In the genomic region with DNA sequence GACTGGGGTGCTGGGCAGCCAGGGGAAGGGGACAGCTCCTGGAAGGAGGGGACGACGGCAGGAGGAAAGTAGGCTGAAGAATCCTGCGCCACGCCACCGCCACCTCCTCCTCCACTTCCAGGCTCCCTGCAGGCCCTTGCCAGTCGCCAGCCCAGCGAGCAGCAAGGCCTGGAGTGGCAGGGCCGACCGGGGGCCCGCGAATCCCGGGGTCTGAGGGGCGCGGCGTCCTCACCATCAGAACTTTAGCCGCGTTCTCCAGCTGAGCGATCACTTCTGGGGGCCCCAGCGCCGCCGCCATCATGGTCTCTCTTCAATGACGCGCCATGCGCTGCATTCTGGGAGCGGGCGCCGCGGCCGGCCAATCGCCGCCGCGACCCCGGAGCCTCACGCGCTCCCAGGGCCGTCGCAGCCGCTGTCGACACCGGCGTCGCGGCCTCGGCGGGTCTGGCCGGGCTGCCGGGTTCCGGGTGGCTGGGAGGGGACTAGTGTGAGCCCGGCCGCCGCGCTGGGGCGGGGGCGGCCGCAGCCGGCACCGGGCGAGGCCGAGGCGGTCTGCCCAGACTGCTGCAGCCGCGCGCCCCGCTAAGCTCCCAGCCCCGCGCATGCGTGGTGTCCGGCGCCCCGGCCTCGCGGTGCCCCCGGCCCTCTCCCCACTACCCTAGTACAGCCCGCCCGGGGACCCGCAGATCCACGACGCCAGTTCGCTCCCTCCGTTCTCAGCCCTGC, we compare ENCODE assay signal across 1 cellular context.
TF ChIP-seq lines count a peak whose summit lies in the region.

A gene (minus strand): TSS at position 309 of the 726 bp plus-strand sequence. CDS start 8 bp downstream, at position 301.

TF ChIP-seq in GM12878, 131 proteins besides CTCF, POLR2A, EP300 and RAD21 (continued from another document and continues in another):
- TF ChIP-seq, protein P1, sequence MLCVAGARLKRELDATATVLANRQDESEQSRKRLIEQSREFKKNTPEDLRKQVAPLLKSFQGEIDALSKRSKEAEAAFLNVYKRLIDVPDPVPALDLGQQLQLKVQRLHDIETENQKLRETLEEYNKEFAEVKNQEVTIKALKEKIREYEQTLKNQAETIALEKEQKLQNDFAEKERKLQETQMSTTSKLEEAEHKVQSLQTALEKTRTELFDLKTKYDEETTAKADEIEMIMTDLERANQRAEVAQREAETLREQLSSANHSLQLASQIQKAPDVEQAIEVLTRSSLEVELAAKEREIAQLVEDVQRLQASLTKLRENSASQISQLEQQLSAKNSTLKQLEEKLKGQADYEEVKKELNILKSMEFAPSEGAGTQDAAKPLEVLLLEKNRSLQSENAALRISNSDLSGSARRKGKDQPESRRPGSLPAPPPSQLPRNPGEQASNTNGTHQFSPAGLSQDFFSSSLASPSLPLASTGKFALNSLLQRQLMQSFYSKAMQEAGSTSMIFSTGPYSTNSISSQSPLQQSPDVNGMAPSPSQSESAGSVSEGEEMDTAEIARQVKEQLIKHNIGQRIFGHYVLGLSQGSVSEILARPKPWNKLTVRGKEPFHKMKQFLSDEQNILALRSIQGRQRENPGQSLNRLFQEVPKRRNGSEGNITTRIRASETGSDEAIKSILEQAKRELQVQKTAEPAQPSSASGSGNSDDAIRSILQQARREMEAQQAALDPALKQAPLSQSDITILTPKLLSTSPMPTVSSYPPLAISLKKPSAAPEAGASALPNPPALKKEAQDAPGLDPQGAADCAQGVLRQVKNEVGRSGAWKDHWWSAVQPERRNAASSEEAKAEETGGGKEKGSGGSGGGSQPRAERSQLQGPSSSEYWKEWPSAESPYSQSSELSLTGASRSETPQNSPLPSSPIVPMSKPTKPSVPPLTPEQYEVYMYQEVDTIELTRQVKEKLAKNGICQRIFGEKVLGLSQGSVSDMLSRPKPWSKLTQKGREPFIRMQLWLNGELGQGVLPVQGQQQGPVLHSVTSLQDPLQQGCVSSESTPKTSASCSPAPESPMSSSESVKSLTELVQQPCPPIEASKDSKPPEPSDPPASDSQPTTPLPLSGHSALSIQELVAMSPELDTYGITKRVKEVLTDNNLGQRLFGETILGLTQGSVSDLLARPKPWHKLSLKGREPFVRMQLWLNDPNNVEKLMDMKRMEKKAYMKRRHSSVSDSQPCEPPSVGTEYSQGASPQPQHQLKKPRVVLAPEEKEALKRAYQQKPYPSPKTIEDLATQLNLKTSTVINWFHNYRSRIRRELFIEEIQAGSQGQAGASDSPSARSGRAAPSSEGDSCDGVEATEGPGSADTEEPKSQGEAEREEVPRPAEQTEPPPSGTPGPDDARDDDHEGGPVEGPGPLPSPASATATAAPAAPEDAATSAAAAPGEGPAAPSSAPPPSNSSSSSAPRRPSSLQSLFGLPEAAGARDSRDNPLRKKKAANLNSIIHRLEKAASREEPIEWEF (IDR thresholded peaks at IDR 0.05; ENCODE audit: insufficient replicate concordance, low read depth, low read length), result no peak
- TF ChIP-seq, protein P2, sequence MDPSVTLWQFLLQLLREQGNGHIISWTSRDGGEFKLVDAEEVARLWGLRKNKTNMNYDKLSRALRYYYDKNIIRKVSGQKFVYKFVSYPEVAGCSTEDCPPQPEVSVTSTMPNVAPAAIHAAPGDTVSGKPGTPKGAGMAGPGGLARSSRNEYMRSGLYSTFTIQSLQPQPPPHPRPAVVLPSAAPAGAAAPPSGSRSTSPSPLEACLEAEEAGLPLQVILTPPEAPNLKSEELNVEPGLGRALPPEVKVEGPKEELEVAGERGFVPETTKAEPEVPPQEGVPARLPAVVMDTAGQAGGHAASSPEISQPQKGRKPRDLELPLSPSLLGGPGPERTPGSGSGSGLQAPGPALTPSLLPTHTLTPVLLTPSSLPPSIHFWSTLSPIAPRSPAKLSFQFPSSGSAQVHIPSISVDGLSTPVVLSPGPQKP (IDR thresholded peaks at IDR 0.05; ENCODE audit: low read depth, low read length), result no peak
- TF ChIP-seq ZSCAN29 (IDR thresholded peaks at IDR 0.05) (0 out of 2 replicates have a peak, but pooled peaks have one; percentile 29), ZNF207 (IDR thresholded peaks at IDR 0.05; ENCODE audit: borderline replicate concordance) (no peak), HCFC1 (IDR thresholded peaks at IDR 0.05; ENCODE audit: low read length) (peak; percentile 66), SPI1 (IDR thresholded peaks at IDR 0.05; ENCODE audit: borderline replicate concordance, insufficient read depth, low read depth, low read length) (no peak), RELA (IDR thresholded peaks at IDR 0.05; ENCODE audit: borderline replicate concordance, partially characterized antibody) (peak; percentile 20), BMI1 (IDR thresholded peaks at IDR 0.05; ENCODE audit: borderline replicate concordance) (no peak), POLR2AphosphoS5 (IDR thresholded peaks at IDR 0.05; ENCODE audit: low read length) (peak; percentile 86), MYB (IDR thresholded peaks at IDR 0.05; ENCODE audit: borderline replicate concordance, low read depth, low read length) (no peak), PAX5 (IDR thresholded peaks at IDR 0.05; ENCODE audit: borderline replicate concordance, low read depth, low read length) (no peak), KLF5 (IDR thresholded peaks at IDR 0.05; ENCODE audit: partially characterized antibody) (peak; percentile 76), BRCA1 (IDR thresholded peaks at IDR 0.05; ENCODE audit: low read depth, low read length) (no peak), NRF1 (conservative IDR thresholded peaks at IDR 0.05; ENCODE audit: low read depth, low read length) (peak; percentile 53), YY1 (IDR thresholded peaks at IDR 0.05; ENCODE audit: low read depth, low read length) (peak; percentile 97), RFX5 (IDR thresholded peaks at IDR 0.05; ENCODE audit: low read depth, low read length) (no peak), POU2F2 (IDR thresholded peaks at IDR 0.05; ENCODE audit: borderline replicate concordance, low read depth, low read length) (peak; percentile 54; the same call in 2 of the 3 replicates), NFIC (IDR thresholded peaks at IDR 0.05; ENCODE audit: low read depth, low read length) (no peak), YBX1 (IDR thresholded peaks at IDR 0.05) (no peak), MTA2 (IDR thresholded peaks at IDR 0.05; ENCODE audit: low read depth) (no peak), RB1 (IDR thresholded peaks at IDR 0.05; ENCODE audit: borderline replicate concordance) (peak; percentile 70; the same call in 1 of the 2 replicates), SMC3 (IDR thresholded peaks at IDR 0.05; ENCODE audit: borderline replicate concordance, low read length) (no peak), BCL11A (IDR thresholded peaks at IDR 0.05; ENCODE audit: low read depth, low read length) (no peak), NR2C2 (IDR thresholded peaks at IDR 0.05; ENCODE audit: borderline replicate concordance, control insufficient read depth, insufficient read length, low read depth) (no peak), ZNF217 (IDR thresholded peaks at IDR 0.05) (peak; percentile 80), HDAC2 (IDR thresholded peaks at IDR 0.05) (0 out of 2 replicates have a peak, but pooled peaks have one; percentile 61), NFYA (IDR thresholded peaks at IDR 0.05; ENCODE audit: borderline replicate concordance, low read depth, low read length) (no peak), TARDBP (IDR thresholded peaks at IDR 0.05; ENCODE audit: borderline replicate concordance) (peak; percentile 61), CREM (IDR thresholded peaks at IDR 0.05; ENCODE audit: low read depth) (peak; percentile 98), WRNIP1 (IDR thresholded peaks at IDR 0.05; ENCODE audit: borderline replicate concordance, low read depth, low read length) (no peak), POLR2AphosphoS2 (IDR thresholded peaks at IDR 0.05; ENCODE audit: low read depth, low read length) (0 out of 2 replicates have a peak, but pooled peaks have one; percentile 23), MTA3 (IDR thresholded peaks at IDR 0.05; ENCODE audit: borderline replicate concordance, low read length) (no peak), CBX5 (IDR thresholded peaks at IDR 0.05; ENCODE audit: low read depth) (no peak)
- TF ChIP-seq, protein P3, sequence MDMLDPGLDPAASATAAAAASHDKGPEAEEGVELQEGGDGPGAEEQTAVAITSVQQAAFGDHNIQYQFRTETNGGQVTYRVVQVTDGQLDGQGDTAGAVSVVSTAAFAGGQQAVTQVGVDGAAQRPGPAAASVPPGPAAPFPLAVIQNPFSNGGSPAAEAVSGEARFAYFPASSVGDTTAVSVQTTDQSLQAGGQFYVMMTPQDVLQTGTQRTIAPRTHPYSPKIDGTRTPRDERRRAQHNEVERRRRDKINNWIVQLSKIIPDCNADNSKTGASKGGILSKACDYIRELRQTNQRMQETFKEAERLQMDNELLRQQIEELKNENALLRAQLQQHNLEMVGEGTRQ (IDR thresholded peaks at IDR 0.05; ENCODE audit: borderline replicate concordance, low read depth, low read length), result no peak
- TF ChIP-seq, protein P4, sequence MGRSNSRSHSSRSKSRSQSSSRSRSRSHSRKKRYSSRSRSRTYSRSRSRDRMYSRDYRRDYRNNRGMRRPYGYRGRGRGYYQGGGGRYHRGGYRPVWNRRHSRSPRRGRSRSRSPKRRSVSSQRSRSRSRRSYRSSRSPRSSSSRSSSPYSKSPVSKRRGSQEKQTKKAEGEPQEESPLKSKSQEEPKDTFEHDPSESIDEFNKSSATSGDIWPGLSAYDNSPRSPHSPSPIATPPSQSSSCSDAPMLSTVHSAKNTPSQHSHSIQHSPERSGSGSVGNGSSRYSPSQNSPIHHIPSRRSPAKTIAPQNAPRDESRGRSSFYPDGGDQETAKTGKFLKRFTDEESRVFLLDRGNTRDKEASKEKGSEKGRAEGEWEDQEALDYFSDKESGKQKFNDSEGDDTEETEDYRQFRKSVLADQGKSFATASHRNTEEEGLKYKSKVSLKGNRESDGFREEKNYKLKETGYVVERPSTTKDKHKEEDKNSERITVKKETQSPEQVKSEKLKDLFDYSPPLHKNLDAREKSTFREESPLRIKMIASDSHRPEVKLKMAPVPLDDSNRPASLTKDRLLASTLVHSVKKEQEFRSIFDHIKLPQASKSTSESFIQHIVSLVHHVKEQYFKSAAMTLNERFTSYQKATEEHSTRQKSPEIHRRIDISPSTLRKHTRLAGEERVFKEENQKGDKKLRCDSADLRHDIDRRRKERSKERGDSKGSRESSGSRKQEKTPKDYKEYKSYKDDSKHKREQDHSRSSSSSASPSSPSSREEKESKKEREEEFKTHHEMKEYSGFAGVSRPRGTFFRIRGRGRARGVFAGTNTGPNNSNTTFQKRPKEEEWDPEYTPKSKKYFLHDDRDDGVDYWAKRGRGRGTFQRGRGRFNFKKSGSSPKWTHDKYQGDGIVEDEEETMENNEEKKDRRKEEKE (IDR thresholded peaks at IDR 0.05), result no peak
- TF ChIP-seq, protein P5, sequence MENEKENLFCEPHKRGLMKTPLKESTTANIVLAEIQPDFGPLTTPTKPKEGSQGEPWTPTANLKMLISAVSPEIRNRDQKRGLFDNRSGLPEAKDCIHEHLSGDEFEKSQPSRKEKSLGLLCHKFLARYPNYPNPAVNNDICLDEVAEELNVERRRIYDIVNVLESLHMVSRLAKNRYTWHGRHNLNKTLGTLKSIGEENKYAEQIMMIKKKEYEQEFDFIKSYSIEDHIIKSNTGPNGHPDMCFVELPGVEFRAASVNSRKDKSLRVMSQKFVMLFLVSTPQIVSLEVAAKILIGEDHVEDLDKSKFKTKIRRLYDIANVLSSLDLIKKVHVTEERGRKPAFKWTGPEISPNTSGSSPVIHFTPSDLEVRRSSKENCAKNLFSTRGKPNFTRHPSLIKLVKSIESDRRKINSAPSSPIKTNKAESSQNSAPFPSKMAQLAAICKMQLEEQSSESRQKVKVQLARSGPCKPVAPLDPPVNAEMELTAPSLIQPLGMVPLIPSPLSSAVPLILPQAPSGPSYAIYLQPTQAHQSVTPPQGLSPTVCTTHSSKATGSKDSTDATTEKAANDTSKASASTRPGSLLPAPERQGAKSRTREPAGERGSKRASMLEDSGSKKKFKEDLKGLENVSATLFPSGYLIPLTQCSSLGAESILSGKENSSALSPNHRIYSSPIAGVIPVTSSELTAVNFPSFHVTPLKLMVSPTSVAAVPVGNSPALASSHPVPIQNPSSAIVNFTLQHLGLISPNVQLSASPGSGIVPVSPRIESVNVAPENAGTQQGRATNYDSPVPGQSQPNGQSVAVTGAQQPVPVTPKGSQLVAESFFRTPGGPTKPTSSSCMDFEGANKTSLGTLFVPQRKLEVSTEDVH (IDR thresholded peaks at IDR 0.05; ENCODE audit: low read depth, partially characterized antibody), result no peak
- TF ChIP-seq, protein P6, sequence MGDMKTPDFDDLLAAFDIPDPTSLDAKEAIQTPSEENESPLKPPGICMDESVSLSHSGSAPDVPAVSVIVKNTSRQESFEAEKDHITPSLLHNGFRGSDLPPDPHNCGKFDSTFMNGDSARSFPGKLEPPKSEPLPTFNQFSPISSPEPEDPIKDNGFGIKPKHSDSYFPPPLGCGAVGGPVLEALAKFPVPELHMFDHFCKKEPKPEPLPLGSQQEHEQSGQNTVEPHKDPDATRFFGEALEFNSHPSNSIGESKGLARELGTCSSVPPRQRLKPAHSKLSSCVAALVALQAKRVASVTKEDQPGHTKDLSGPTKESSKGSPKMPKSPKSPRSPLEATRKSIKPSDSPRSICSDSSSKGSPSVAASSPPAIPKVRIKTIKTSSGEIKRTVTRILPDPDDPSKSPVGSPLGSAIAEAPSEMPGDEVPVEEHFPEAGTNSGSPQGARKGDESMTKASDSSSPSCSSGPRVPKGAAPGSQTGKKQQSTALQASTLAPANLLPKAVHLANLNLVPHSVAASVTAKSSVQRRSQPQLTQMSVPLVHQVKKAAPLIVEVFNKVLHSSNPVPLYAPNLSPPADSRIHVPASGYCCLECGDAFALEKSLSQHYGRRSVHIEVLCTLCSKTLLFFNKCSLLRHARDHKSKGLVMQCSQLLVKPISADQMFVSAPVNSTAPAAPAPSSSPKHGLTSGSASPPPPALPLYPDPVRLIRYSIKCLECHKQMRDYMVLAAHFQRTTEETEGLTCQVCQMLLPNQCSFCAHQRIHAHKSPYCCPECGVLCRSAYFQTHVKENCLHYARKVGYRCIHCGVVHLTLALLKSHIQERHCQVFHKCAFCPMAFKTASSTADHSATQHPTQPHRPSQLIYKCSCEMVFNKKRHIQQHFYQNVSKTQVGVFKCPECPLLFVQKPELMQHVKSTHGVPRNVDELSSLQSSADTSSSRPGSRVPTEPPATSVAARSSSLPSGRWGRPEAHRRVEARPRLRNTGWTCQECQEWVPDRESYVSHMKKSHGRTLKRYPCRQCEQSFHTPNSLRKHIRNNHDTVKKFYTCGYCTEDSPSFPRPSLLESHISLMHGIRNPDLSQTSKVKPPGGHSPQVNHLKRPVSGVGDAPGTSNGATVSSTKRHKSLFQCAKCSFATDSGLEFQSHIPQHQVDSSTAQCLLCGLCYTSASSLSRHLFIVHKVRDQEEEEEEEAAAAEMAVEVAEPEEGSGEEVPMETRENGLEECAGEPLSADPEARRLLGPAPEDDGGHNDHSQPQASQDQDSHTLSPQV (IDR thresholded peaks at IDR 0.05), result peak; percentile 57; the same call in 1 of the 2 replicates
- TF ChIP-seq, protein P7, sequence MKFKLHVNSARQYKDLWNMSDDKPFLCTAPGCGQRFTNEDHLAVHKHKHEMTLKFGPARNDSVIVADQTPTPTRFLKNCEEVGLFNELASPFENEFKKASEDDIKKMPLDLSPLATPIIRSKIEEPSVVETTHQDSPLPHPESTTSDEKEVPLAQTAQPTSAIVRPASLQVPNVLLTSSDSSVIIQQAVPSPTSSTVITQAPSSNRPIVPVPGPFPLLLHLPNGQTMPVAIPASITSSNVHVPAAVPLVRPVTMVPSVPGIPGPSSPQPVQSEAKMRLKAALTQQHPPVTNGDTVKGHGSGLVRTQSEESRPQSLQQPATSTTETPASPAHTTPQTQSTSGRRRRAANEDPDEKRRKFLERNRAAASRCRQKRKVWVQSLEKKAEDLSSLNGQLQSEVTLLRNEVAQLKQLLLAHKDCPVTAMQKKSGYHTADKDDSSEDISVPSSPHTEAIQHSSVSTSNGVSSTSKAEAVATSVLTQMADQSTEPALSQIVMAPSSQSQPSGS (IDR thresholded peaks at IDR 0.05; ENCODE audit: low read length), result no peak
